ENCODE assay signal across 8 cellular contexts in the genomic region with DNA sequence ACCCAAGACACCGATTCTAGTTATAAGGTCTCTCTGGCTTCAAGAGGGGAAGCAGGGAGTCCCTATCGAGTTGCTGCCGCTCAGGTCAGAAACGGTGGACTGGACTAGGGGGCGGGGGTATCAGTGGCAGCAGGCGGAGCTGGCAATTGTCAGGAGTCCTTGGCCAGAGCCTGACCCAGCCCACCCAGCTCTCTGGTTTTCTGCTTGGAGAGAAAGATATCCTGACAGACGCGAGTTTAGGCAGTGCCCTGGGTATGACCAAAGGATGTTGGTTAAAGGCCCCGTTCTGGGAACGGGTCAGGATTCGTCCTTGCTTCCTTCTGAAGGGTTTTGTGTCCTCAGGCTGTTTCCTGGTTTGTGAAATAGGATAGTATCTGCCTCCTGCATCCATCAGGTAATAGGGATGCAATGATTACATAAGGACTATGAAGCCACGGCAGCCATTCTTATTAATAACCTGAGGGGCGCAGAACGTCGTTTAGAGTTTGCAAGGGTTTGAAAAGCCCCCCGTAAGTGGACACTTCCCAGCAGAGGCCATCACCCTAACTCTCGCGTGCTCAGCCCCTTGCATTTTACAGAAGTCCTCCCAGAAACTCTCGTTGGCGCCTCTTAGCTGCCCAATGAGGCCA. TPM values are rescaled to one million over a fixed set of nuclear protein-coding genes. Genes with fewer than 3 reads are reported as not detected.
A peak's percentile ranks its signal among the peaks of the same experiment; 100 is the strongest.
DNase-seq lines count a peak whose midpoint lies in the region; ATAC-seq and TF ChIP-seq lines count a peak whose summit lies in the region.

No MANE protein-coding gene starts in this region.

- H3K4me1 Mint-ChIP-seq in activated naive CD8-positive, alpha-beta T cell treated with anti-CD3 and anti-CD28 coated beads, Interleukin-2, amount 10 ng/mL, durations not matched to agents 7 days and 5 days: peaks cover 45% of the 10 kb centered on the region

- WGBS in hepatocyte (ENCODE audit: low lambda C conversion rate, missing lambda C conversion rate): 4% methylated on average over 20 of the region's 20 CpGs

- no peaks in the 10 kb centered on the region for H3K9me3 Mint-ChIP-seq in activated naive CD8-positive, alpha-beta T cell treated with anti-CD3 and anti-CD28 coated beads, Interleukin-2, amount 10 ng/mL, durations not matched to agents 7 days and 5 days

- H3K4me3 ChIP-seq in hepatocyte (peak overlapping the region; percentile 30), rectal smooth muscle tissue (ENCODE audit: low read length) (peak overlapping the region; percentile 87)

- no peaks in the 10 kb centered on the region for H3K36me3 Mint-ChIP-seq in activated naive CD8-positive, alpha-beta T cell treated with anti-CD3 and anti-CD28 coated beads, Interleukin-2, amount 10 ng/mL, durations not matched to agents 7 days and 5 days

- no peaks in the 10 kb centered on the region for H4K20me1 ChIP-seq in hepatocyte (ENCODE audit: insufficient read depth, poor library complexity, severe bottlenecking)

- H3K36me3 ChIP-seq in hepatocyte (replicated peaks; ENCODE audit: insufficient read depth, low read depth) (no peaks in the 10 kb centered on the region), rectal smooth muscle tissue (ENCODE audit: control insufficient read depth, insufficient read depth, low read length) (no peaks in the 10 kb centered on the region)

- no peaks in the 10 kb centered on the region for H3K9me2 ChIP-seq in hepatocyte (replicated peaks; ENCODE audit: insufficient read depth)

- no peaks in the 10 kb centered on the region for H3K27me3 Mint-ChIP-seq in activated naive CD8-positive, alpha-beta T cell treated with anti-CD3 and anti-CD28 coated beads, Interleukin-2, amount 10 ng/mL, durations not matched to agents 7 days and 5 days

- H2AFZ ChIP-seq in hepatocyte: peak overlapping the region; percentile 73

- peak overlapping the region; percentile 95 for H3K9ac ChIP-seq in rectal smooth muscle tissue (ENCODE audit: low read length)

- H3K9me3 ChIP-seq in hepatocyte (ENCODE audit: low read depth): no peaks in the 10 kb centered on the region

- H3K4me3 Mint-ChIP-seq in activated naive CD8-positive, alpha-beta T cell treated with anti-CD3 and anti-CD28 coated beads, Interleukin-2, amount 10 ng/mL, durations not matched to agents 7 days and 5 days: peak overlapping the region; percentile 83

- H3K4me2 ChIP-seq in hepatocyte: peak overlapping the region; percentile 84

- H3K4me1 ChIP-seq in hepatocyte (ENCODE audit: insufficient read depth) (peaks cover 22% of the 10 kb centered on the region), rectal smooth muscle tissue (ENCODE audit: control insufficient read depth, insufficient read depth, low read length) (peaks cover 22% of the 10 kb centered on the region)

- POLR2A ChIA-PET in activated naive CD8-positive, alpha-beta T cell treated with anti-CD3 and anti-CD28 coated beads, Interleukin-2, amount 10 ng/mL, durations not matched to agents 7 days and 5 days (lab: Charles Lee): interaction anchor here (0.6 to 1.6 kb wide), 5 partner anchors 76 to 407 kb away, joined by 3 to 10 read pairs (median 3); partner anchors contain the start of genes PATZ1 and PISD

- peaks cover 33% of the 10 kb centered on the region for H3K79me2 ChIP-seq in hepatocyte

- peak overlapping the region; percentile 99 for H3K27ac Mint-ChIP-seq in activated naive CD8-positive, alpha-beta T cell treated with anti-CD3 and anti-CD28 coated beads, Interleukin-2, amount 10 ng/mL, durations not matched to agents 7 days and 5 days

- H3K27me3 ChIP-seq in hepatocyte (no peaks in the 10 kb centered on the region), rectal smooth muscle tissue (ENCODE audit: control insufficient read depth, insufficient read depth, low read length) (no peaks in the 10 kb centered on the region)

- no peak for TF ChIP-seq CTCF in hepatocyte (IDR thresholded peaks at IDR 0.05; ENCODE audit: poor library complexity)

- peak; percentile 7 for ATAC-seq in HG02588 (IDR thresholded peaks at IDR 0.05; ENCODE audit: unreplicated experiment)
- ATAC-seq in activated naive CD8-positive, alpha-beta T cell treated with anti-CD3 and anti-CD28 coated beads, Interleukin-2, amount 10 ng/mL, durations not matched to agents 7 days and 5 days (ENCODE audit: low read depth): no peak

- peak; percentile 17 for DNase-seq in GM03348 (ENCODE audit: low spot score)
- DNase-seq in NCI-H510A (lab: John Stamatoyannopoulos, UW): peak; percentile 75
- peak; percentile 40 for DNase-seq in activated naive CD8-positive, alpha-beta T cell treated with anti-CD3 and anti-CD28 coated beads, Interleukin-2, amount 10 ng/mL, durations not matched to agents 7 days and 5 days
- DNase-seq in hepatocyte (ENCODE audit: low spot score): peak; percentile 79
- DNase-seq in germinal center (ENCODE audit: low spot score): no peak
- DNase-seq in NCI-H524 treated with DMSO at 0.1 percent for 48 hours (lab: John Stamatoyannopoulos, UW): no peak

- H3K27ac ChIP-seq in hepatocyte (peak overlapping the region; percentile 98), rectal smooth muscle tissue (ENCODE audit: low read depth, low read length) (peak overlapping the region; percentile 98)

RNA-seq across cellular contexts. Expression of gene DEPDC5, which starts 0.7 kb away (rescaled TPM):
- 10 to 100 TPM; 43.6 to 46.6 TPM for total RNA-seq in activated naive CD8-positive, alpha-beta T cell treated with anti-CD3 and anti-CD28 coated beads, Interleukin-2, amount 10 ng/mL, durations not matched to agents 7 days and 5 days
- 14.5 and 15.9 TPM in 2 replicates for total RNA-seq in hepatocyte
- 12.9 and 14.7 TPM in 2 replicates for polyA plus RNA-seq in hepatocyte

RNA-seq across cellular contexts. Expression of gene PRR14L, which starts 3.2 kb away (rescaled TPM):
- 10 to 100 TPM; 62.4 to 63.6 TPM for total RNA-seq in activated naive CD8-positive, alpha-beta T cell treated with anti-CD3 and anti-CD28 coated beads, Interleukin-2, amount 10 ng/mL, durations not matched to agents 7 days and 5 days
- total RNA-seq in hepatocyte: 22.9 and 30.4 TPM in 2 replicates
- polyA plus RNA-seq in hepatocyte: 12.6 and 13.2 TPM in 2 replicates

Comparison
In these comparisons a context has a peak if more than half of its experiments do, and no peak if none do; other contexts are left out.
1. DNase-seq: peak in GM03348 (single experiment), NCI-H510A (single experiment), activated naive CD8-positive, alpha-beta T cell treated with anti-CD3 and anti-CD28 coated beads, Interleukin-2, amount 10 ng/mL, durations not matched to agents 7 days and 5 days (single experiment) and hepatocyte (single experiment); none in germinal center (single experiment) and NCI-H524 treated with DMSO at 0.1 percent for 48 hours (single experiment).